ENCODE assay signal across 7 cellular contexts in the genomic region with DNA sequence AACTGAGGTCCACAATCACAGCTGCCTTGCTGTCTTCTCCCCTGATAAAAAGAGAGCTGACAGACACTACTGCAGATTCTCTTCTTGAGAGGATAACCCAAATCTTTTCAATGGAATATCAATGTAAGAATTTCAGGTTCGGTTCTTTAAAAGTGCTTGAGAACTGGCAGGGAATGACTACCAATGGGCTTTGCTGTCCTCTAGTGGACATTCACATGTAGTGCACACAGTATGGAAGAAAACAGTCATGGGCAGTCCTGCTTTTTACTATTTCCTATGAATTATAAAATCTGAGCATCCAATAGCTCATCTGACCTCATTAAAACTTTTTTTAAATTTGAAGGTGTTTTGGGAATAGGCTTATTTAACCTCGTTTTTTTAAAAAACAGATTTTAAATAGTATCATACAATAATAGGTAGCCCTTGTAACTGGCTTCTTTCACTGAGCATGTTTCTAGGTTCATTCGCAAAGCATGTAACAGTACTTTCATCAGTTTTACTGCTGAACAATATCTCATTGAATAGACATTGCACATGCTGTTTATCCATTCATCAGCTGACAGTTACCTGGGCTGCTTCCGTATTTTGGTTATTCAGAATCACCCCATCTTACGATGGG. TPM values are rescaled to one million over a fixed set of nuclear protein-coding genes. Genes with fewer than 3 reads are reported as not detected.
A peak's percentile ranks its signal among the peaks of the same experiment; 100 is the strongest.
DNase-seq lines count a peak whose midpoint lies in the region; ATAC-seq and TF ChIP-seq lines count a peak whose summit lies in the region.

No MANE protein-coding gene starts in this region.

- peaks cover 0 to 9% (median 2%) of the 10 kb centered on the region in 3 donors for H3K4me1 Mint-ChIP-seq in naive B cell

- in situ Hi-C loops in G401 (cut with HindIII; ENCODE audit: low sequenced_read_pairs), result no loop called here

- TF ChIP-seq CTCF in epithelial cell of proximal tubule (conservative IDR thresholded peaks at IDR 0.05; ENCODE audit: low read depth, low read length), result peak; percentile 100

- H3K9ac ChIP-seq in Karpas-422 (ENCODE audit: low read length), result no peak overlapping the region

- H3K36me3 Mint-ChIP-seq in naive B cell, result peaks cover 15 to 18% of the 10 kb centered on the region in 2 donors

- no peaks in the 10 kb centered on the region for H3K4me1 ChIP-seq in Karpas-422 (ENCODE audit: low read length)

- no peaks in the 10 kb centered on the region for H3K9me2 ChIP-seq in Karpas-422 (replicated peaks; ENCODE audit: insufficient read depth, low read length)

- peaks cover 23% of the 10 kb centered on the region; the same call in 1 of the 2 replicates for H3K79me2 ChIP-seq in Karpas-422 (ENCODE audit: low read length)

- H3K27ac ChIP-seq in Karpas-422 (ENCODE audit: low read length), result no peak overlapping the region

- H3K4me2 ChIP-seq in Karpas-422 (ENCODE audit: low read depth, low read length, poor library complexity, severe bottlenecking), result no peak overlapping the region

- H4K20me1 ChIP-seq in Karpas-422 (ENCODE audit: insufficient read depth, low read depth, low read length), result peaks cover 22% of the 10 kb centered on the region

- no peaks in the 10 kb centered on the region for H3K9me3 ChIP-seq in Karpas-422 (ENCODE audit: low read length)

- DNase-seq in G401 (ENCODE audit: low spot score), result peak; percentile 78
- peak; percentile 70 for DNase-seq in Karpas-422
- DNase-seq in RPMI7951 (ENCODE audit: low read depth), result peak; percentile 55
- peak; percentile 4 for DNase-seq in epithelial cell of proximal tubule (ENCODE audit: low read depth)
- DNase-seq in naive B cell, result peak; percentile 53

- H3K9me3 Mint-ChIP-seq in naive B cell, result no peaks in the 10 kb centered on the region

- H3K4me3 Mint-ChIP-seq in naive B cell, result no peak overlapping the region

- H3K27me3 ChIP-seq in Karpas-422 (ENCODE audit: low read length), result no peaks in the 10 kb centered on the region

- no peaks in the 10 kb centered on the region for H3K27me3 Mint-ChIP-seq in naive B cell

- peaks cover 56% of the 10 kb centered on the region for H3K36me3 ChIP-seq in Karpas-422 (ENCODE audit: insufficient read depth, low read length)

- ATAC-seq in naive B cell (ENCODE audit: low read depth in 2 of 2) (peak; percentile 45 to 71), GM19467 (IDR thresholded peaks at IDR 0.05; ENCODE audit: unreplicated experiment) (no peak), HG02885 (IDR thresholded peaks at IDR 0.05; ENCODE audit: poor library complexity, unreplicated experiment) (no peak)

- H3K27ac Mint-ChIP-seq in naive B cell, result no peak overlapping the region

- H3K4me3 ChIP-seq in Karpas-422 (ENCODE audit: low read length) (no peak overlapping the region), epithelial cell of proximal tubule (ENCODE audit: low read depth, low read length) (no peak overlapping the region)

- H2AFZ ChIP-seq in Karpas-422 (ENCODE audit: low read length), result no peak overlapping the region

RNA-seq across cellular contexts. Expression of gene FZD9, which starts 18.3 kb away (rescaled TPM):
- not detected in 2 replicates for total RNA-seq in G401 (2014; rRNA removed; shearing (Covaris generic))
- total RNA-seq in Karpas-422 (2014; rRNA removed; shearing (Covaris generic); ENCODE audit: low replicate concordance), result not detected in 2 replicates
- 0.60 and 0.88 TPM in 2 replicates for total RNA-seq in RPMI7951 (2014; rRNA removed; shearing (Covaris generic))
- 1.8 and 4.0 TPM in 2 replicates for total RNA-seq in epithelial cell of proximal tubule
- polyA plus RNA-seq in naive B cell (ENCODE audit: low read depth in 6 of 6), result under 1 TPM in 4 of 6 donors, not detected in 2; 0.17 to 0.91 (median 0.33) TPM

Comparison
In these comparisons a context has a peak if more than half of its experiments do, and no peak if none do; other contexts are left out.
1. DNase-seq: peak in every context shown above with its lines; median percentile 78 in G401; 70 in Karpas-422; 55 in RPMI7951; 53 in naive B cell; 4 in epithelial cell of proximal tubule.
2. ATAC-seq: peak in naive B cell (2 of 2); none in GM19467 (single experiment) and HG02885 (single experiment).